ENCODE assay signal across 8 cellular contexts in the genomic region with DNA sequence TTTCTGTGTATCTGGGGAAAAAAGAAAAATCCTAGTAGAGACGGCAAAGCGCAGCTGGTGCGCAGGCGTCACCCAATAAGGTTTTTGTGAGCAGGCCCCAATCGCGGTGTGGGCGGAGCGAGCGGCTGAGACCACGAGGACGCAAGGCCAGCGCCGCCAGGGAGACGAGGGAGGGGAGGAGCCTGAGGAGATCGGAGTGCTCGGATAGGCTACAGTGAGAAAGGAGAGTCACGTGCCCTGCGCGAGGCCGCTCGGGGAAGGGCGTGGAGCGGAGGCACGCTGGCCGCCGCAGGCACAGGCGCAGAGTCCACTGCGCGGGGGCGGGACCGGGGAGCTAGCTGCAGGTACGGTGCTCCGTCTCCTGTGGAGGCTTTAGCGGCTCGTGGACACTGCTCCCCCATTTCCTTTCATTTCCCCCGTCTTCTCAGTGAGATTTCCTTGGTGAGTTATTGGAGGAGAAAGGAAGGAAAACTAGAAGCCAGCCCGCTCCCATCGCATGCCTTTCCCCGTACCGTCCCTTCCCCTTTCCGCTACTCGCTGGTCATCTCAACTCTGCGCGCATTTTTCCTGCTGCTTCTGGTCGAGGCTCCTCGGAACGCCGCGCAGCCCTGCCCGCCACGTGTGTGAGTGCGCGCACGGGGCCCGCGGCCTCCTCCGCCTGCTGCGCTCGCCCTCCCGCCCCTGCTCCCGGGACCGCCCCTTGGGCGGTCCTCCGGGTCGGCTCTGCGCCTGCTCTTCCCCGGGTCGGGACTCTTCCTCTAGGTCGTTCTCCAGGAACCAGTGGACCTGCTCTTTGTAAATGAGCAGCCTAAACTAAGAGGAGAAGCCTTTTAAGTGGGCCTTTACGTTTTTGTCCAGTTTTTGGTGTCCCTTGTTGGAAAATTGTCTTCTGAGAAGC. TPM values are rescaled to one million over a fixed set of nuclear protein-coding genes. Genes with fewer than 3 reads are reported as not detected.
DNase-seq lines count a peak whose midpoint lies in the region; ATAC-seq and TF ChIP-seq lines count a peak whose summit lies in the region.

A gene with protein sequence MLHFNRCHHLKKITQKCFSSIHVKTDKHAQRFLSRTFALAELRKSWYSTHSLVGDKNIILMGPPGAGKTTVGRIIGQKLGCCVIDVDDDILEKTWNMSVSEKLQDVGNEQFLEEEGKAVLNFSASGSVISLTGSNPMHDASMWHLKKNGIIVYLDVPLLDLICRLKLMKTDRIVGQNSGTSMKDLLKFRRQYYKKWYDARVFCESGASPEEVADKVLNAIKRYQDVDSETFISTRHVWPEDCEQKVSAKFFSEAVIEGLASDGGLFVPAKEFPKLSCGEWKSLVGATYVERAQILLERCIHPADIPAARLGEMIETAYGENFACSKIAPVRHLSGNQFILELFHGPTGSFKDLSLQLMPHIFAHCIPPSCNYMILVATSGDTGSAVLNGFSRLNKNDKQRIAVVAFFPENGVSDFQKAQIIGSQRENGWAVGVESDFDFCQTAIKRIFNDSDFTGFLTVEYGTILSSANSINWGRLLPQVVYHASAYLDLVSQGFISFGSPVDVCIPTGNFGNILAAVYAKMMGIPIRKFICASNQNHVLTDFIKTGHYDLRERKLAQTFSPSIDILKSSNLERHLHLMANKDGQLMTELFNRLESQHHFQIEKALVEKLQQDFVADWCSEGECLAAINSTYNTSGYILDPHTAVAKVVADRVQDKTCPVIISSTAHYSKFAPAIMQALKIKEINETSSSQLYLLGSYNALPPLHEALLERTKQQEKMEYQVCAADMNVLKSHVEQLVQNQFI (plus strand): TSS at position 264 of the 898 bp plus-strand sequence. CDS start 6,612 bp downstream, outside the sequence.

- 0% methylated on average over 39 to 54 of the region's 70 CpGs for WGBS in esophagus squamous epithelium, 2 donors

- TF ChIP-seq CTCF in Panc1 (IDR thresholded peaks at IDR 0.05) (no peak), esophagus squamous epithelium (IDR thresholded peaks at IDR 0.05) (peak in 1 of 6 experiments; percentile 2)

- H3K9me3 ChIP-seq in Panc1 (ENCODE audit: control insufficient read depth, insufficient read depth, low read depth, low read length): no peaks in the 10 kb centered on the region
- no peaks in the 10 kb centered on the region for H3K9me3 ChIP-seq in esophagus squamous epithelium

- CTCF ChIA-PET in Panc1 (lab: Charles Lee): no interaction called here

- TF ChIP-seq POLR2A in esophagus squamous epithelium (IDR thresholded peaks at IDR 0.05): peak in 3 of 4 donors; percentile 9 to 77 (median 73)

- H3K36me3 ChIP-seq in Panc1 (ENCODE audit: control insufficient read depth, insufficient read depth, low read length) (peaks cover 2% of the 10 kb centered on the region; the same call in 1 of the 2 replicates), esophagus squamous epithelium (no peaks in the 10 kb centered on the region)

- in situ Hi-C loops in Panc1 (cut with HindIII; ENCODE audit: low pct_unique_long_range_greater_than_20kb, low sequenced_read_pairs): no loop called here

- no TSS peak for BruUV-seq in Panc1 (replicated peaks; lab: Mats Ljungman, UMichigan)

- H3K27me3 ChIP-seq in Panc1 (ENCODE audit: control insufficient read depth, insufficient read depth, low read length): no peaks in the 10 kb centered on the region
- no peaks in the 10 kb centered on the region for H3K27me3 ChIP-seq in esophagus squamous epithelium

- ATAC-seq in GM21723 (IDR thresholded peaks at IDR 0.05; ENCODE audit: unreplicated experiment) (peak; percentile 98), Panc1 (peak; percentile 99)

- DNase-seq in DMS53 treated with DMSO at 0.1 percent for 48 hours (lab: John Stamatoyannopoulos, UW; ENCODE audit: unreplicated experiment) (peak; percentile 98), KG1 (lab: John Stamatoyannopoulos, UW) (peak; percentile 97), Panc1 (ENCODE audit: low read depth, low spot score) (peak; percentile 91), activated T-helper 1 cell treated with Interleukin-2 at 50 U/mL for 16 hours (ENCODE audit: low read depth) (peak; percentile 95), esophagus squamous epithelium (lab: John Stamatoyannopoulos, UW) (peak; percentile 92), myocyte (ENCODE audit: low read depth) (peak; percentile 100)
- peak; percentile 98 to 99 for DNase-seq in stimulated activated CD8-positive, alpha-beta memory T cell treated with anti-CD3 and anti-CD28 coated beads, Interleukin-7, amount 100 ng/mL, for 4 hours (ENCODE audit: low read depth in 2 of 2)

- H3K4me1 ChIP-seq in Panc1 (ENCODE audit: control insufficient read depth, insufficient read depth, low read length) (peaks cover 9% of the 10 kb centered on the region), esophagus squamous epithelium (peaks cover 0 to 25% (median 0%) of the 10 kb centered on the region in 3 donors)

- peak within 1 kb of the TSS; percentile 97 for H3K27ac ChIP-seq in Panc1 (ENCODE audit: low read length)
- H3K27ac ChIP-seq in esophagus squamous epithelium: peak within 1 kb of the TSS; percentile 90 to 95 (median 94)

- H3K4me3 ChIP-seq in Panc1 (ENCODE audit: low read depth in 2 of 2, low read length in 2 of 2) (peak within 1 kb of the TSS; percentile 59 to 70), esophagus squamous epithelium (peak within 1 kb of the TSS; percentile 60 to 81 (median 74))

- POLR2A ChIA-PET in Panc1 (lab: Charles Lee): interaction anchor here (0.5 kb wide), 1 partner anchor 63 kb away, joined by 7 read pairs; no protein-coding TSS in a partner anchor

- intact Hi-C loops in Panc1 (cut with micrococcal nuclease; ENCODE audit: unreplicated experiment) (no loop called here), esophagus squamous epithelium (cut with DNase I) (no loop called here)

RNA-seq across cellular contexts. Expression of the gene that starts here (rescaled TPM):
- total RNA-seq in Panc1 (2021; ENCODE audit: unreplicated experiment): 3.0 TPM
- 2.4 TPM for polyA plus RNA-seq in Panc1 (2012; ENCODE audit: insufficient read length)
- 1 to 10 TPM; 1.0 to 3.0 (median 1.7) TPM for total RNA-seq in esophagus squamous epithelium
- total RNA-seq in myocyte: 5.4 TPM in 2 replicates
- 3.1 TPM for polyA plus RNA-seq in myocyte (2012)

Comparison
In these comparisons a context has a peak if more than half of its experiments do, and no peak if none do; other contexts are left out.
1. Peak in every context shown above with its lines: DNase-seq, ATAC-seq, H3K4me3 ChIP-seq and H3K27ac ChIP-seq.